In genomic region chr9:133742849-133743444, GRCh38 we compare ENCODE assay signal across 8 cellular contexts. TPM values are rescaled to one million over a fixed set of nuclear protein-coding genes. Genes with fewer than 3 reads are reported as not detected.
A peak's percentile ranks its signal among the peaks of the same experiment; 100 is the strongest.
DNase-seq lines count a peak whose midpoint lies in the region; ATAC-seq and TF ChIP-seq lines count a peak whose summit lies in the region.

No MANE protein-coding gene starts in this region.

- intact Hi-C loops in cardiac septum (cut with DNase I) (no loop called here), psoas muscle (cut with DNase I) (loop anchor here in 1 of 2 donors (5.0 kb wide), 1 partner anchor 211 kb away; the partner anchor contains the start of gene ADAMTSL2)

- WGBS in psoas muscle, 3 donors, result 16 to 20% (median 19%) methylated on average over 8 of the region's 8 CpGs

- TF ChIP-seq CTCF in AG09309 (IDR thresholded peaks at IDR 0.05; ENCODE audit: control insufficient read depth, insufficient read depth, low read depth, low read length, missing control alignments) (peak; percentile 99), GM20000 (IDR thresholded peaks at IDR 0.05; ENCODE audit: extremely low read depth, missing control alignments) (peak; percentile 100), psoas muscle (IDR thresholded peaks at IDR 0.05) (peak; percentile 96)

- H3K9me3 ChIP-seq in psoas muscle, result no peaks in the 10 kb centered on the region

- no peaks in the 10 kb centered on the region for H3K4me1 ChIP-seq in psoas muscle

- H3K4me3 ChIP-seq in AG09309 (ENCODE audit: control insufficient read depth, low read depth, low read length), result no peak overlapping the region
- H3K4me3 ChIP-seq in psoas muscle, result no peak overlapping the region

- ATAC-seq in psoas muscle (peak; percentile 60 to 83 (median 80)), HG03196 (IDR thresholded peaks at IDR 0.05; ENCODE audit: unreplicated experiment) (no peak)

- DNase-seq in AG09309 (ENCODE audit: low read depth), result peak; percentile 7
- DNase-seq in GM20000 (ENCODE audit: low spot score), result peak; percentile 95
- DNase-seq in NCI-H1105 treated with DMSO at 0.1 percent for 48 hours (lab: John Stamatoyannopoulos, UW), result peak; percentile 77
- peak; percentile 71 to 90 for DNase-seq in SW 1271 (lab: John Stamatoyannopoulos, UW)
- DNase-seq in activated naive CD8-positive, alpha-beta T cell treated with anti-CD3 and anti-CD28 coated beads, Interleukin-2, amount 50 U/mL, for 16 hours (ENCODE audit: low read depth, low spot score), result peak; percentile 54
- peak; percentile 90 for DNase-seq in cardiac septum (ENCODE audit: low spot score)
- DNase-seq in psoas muscle, result peak; percentile 68 to 78

- no peaks in the 10 kb centered on the region for H3K27me3 ChIP-seq in psoas muscle (ENCODE audit: insufficient read depth in 3 of 3, low read length in 2 of 3)

- H3K27ac ChIP-seq in psoas muscle, result no peak overlapping the region

- H3K36me3 ChIP-seq in psoas muscle (ENCODE audit: insufficient read depth in 1 of 2, low read depth in 1 of 2), result no peaks in the 10 kb centered on the region

RNA-seq across cellular contexts. Expression of gene SARDH, which starts 4.8 kb away (rescaled TPM):
- total RNA-seq in cardiac septum (1.3 TPM), psoas muscle (1 to 10 TPM in 3 of 4 donors, under 1 TPM in 1; 0.59 to 2.5 (median 1.5) TPM)
- under 1 TPM; 0.16 to 0.62 (median 0.26) TPM for polyA plus RNA-seq in psoas muscle

Comparison
In these comparisons a context has a peak if more than half of its experiments do, and no peak if none do; other contexts are left out.
1. DNase-seq: peak in every context shown above with its lines; median percentile 95 in GM20000; 90 in cardiac septum; 80 in SW 1271; 77 in NCI-H1105 treated with DMSO at 0.1 percent for 48 hours; 73 in psoas muscle; 54 in activated naive CD8-positive, alpha-beta T cell treated with anti-CD3 and anti-CD28 coated beads, Interleukin-2, amount 50 U/mL, for 16 hours; 7 in AG09309.